2 cellular contexts compared by ENCODE assay signal in genomic region chr18:35245719-35246317, GRCh38.
TF ChIP-seq lines count a peak whose summit lies in the region.

No MANE protein-coding gene starts in this region.

TF ChIP-seq in HEK293, 187 proteins besides CTCF, POLR2A, EP300 and RAD21:
- TF ChIP-seq ZNF677 (tag by site-specific recombination; IDR thresholded peaks at IDR 0.05) (no peak), SETDB1 (IDR thresholded peaks at IDR 0.05; ENCODE audit: insufficient read length, low read length) (peak; percentile 89)

TF ChIP-seq in GM12878, 131 proteins besides CTCF, POLR2A, EP300 and RAD21 (continued from another document):
- TF ChIP-seq ZNF274 (IDR thresholded peaks at IDR 0.05; ENCODE audit: insufficient read depth, insufficient read length) = peak; percentile 18
- TF ChIP-seq NR2C2 (IDR thresholded peaks at IDR 0.05; ENCODE audit: borderline replicate concordance, control insufficient read depth, insufficient read length, low read depth) = no peak
